Comparison of ENCODE assay signal across 8 cellular contexts in genomic region chr9:69036799-69037198, GRCh38. TPM values are rescaled to one million over a fixed set of nuclear protein-coding genes. Genes with fewer than 3 reads are reported as not detected.
DNase-seq lines count a peak whose midpoint lies in the region; ATAC-seq and TF ChIP-seq lines count a peak whose summit lies in the region.

No MANE protein-coding gene starts in this region.

- H3K9ac ChIP-seq in iPS-18a (ENCODE audit: low read length) = peak overlapping the region; percentile 83

- peak overlapping the region; percentile 99 for H3K4me3 ChIP-seq in iPS-18a (ENCODE audit: low read length)

- ATAC-seq in activated CD8-positive, alpha-beta T cell treated with anti-CD3 and anti-CD28 coated beads for 36 hours = no peak
- no peak for ATAC-seq in stimulated activated naive CD8-positive, alpha-beta T cell treated with anti-CD3 and anti-CD28 coated beads, Interleukin-15, amount 100 ng/mL, for 72 hours
- ATAC-seq in GM19324 (IDR thresholded peaks at IDR 0.05; ENCODE audit: low FRiP score, unreplicated experiment) = no peak

- CTCF ChIA-PET in activated CD8-positive, alpha-beta T cell treated with anti-CD3 and anti-CD28 coated beads for 36 hours (lab: Charles Lee) = interaction anchor here (1.0 to 2.2 kb wide), 9 partner anchors 9 to 341 kb away, joined by 3 to 14 read pairs (median 7); no protein-coding TSS in a partner anchor

- intact Hi-C loops in activated CD8-positive, alpha-beta T cell treated with anti-CD3 and anti-CD28 coated beads for 36 hours (cut with micrococcal nuclease) = loop anchor here (5.0 kb wide), 1 partner anchor 156 kb away; no protein-coding TSS in a partner anchor

- no peaks in the 10 kb centered on the region for H3K27me3 ChIP-seq in iPS-18a (ENCODE audit: control insufficient read depth, insufficient read depth, low read length)

- POLR2A ChIA-PET in activated CD8-positive, alpha-beta T cell treated with anti-CD3 and anti-CD28 coated beads for 36 hours (lab: Charles Lee) = interaction anchor here (0.6 kb wide), 1 partner anchor 216 kb away, joined by 3 read pairs; no protein-coding TSS in a partner anchor

- no peaks in the 10 kb centered on the region for H3K9me3 Mint-ChIP-seq in T-helper 1 cell treated with Interleukin-12 subunit alpha and Interleukin-12 subunit beta and Interleukin-4 antibody, amounts not matched to agents 30 μg/mL and 1 μg/mL, for 36 hours
- no peaks in the 10 kb centered on the region for H3K9me3 Mint-ChIP-seq in activated CD8-positive, alpha-beta T cell treated with anti-CD3 and anti-CD28 coated beads for 36 hours
- no peaks in the 10 kb centered on the region for H3K9me3 Mint-ChIP-seq in stimulated activated naive CD8-positive, alpha-beta T cell treated with anti-CD3 and anti-CD28 coated beads, Interleukin-15, amount 100 ng/mL, for 72 hours

- peak overlapping the region; percentile 88 for H3K27ac Mint-ChIP-seq in T-helper 1 cell treated with Interleukin-12 subunit alpha and Interleukin-12 subunit beta and Interleukin-4 antibody, amounts not matched to agents 30 μg/mL and 1 μg/mL, for 36 hours
- peak overlapping the region; percentile 93 for H3K27ac Mint-ChIP-seq in activated CD8-positive, alpha-beta T cell treated with anti-CD3 and anti-CD28 coated beads for 36 hours
- H3K27ac Mint-ChIP-seq in stimulated activated naive CD8-positive, alpha-beta T cell treated with anti-CD3 and anti-CD28 coated beads, Interleukin-15, amount 100 ng/mL, for 72 hours = peak overlapping the region; percentile 61 to 91

- TF ChIP-seq CTCF in activated CD8-positive, alpha-beta T cell treated with anti-CD3 and anti-CD28 coated beads for 36 hours (IDR thresholded peaks at IDR 0.05) = no peak

- peaks cover 8% of the 10 kb centered on the region for H3K36me3 Mint-ChIP-seq in T-helper 1 cell treated with Interleukin-12 subunit alpha and Interleukin-12 subunit beta and Interleukin-4 antibody, amounts not matched to agents 30 μg/mL and 1 μg/mL, for 36 hours (ENCODE audit: low read depth)
- H3K36me3 Mint-ChIP-seq in activated CD8-positive, alpha-beta T cell treated with anti-CD3 and anti-CD28 coated beads for 36 hours (ENCODE audit: low read depth) = peaks cover 8% of the 10 kb centered on the region

- no peaks in the 10 kb centered on the region for H3K9me3 ChIP-seq in iPS-18a (ENCODE audit: control insufficient read depth, low read depth, low read length)

- DNase-seq in T-helper 1 cell (no peak), NCI-H146 treated with DMSO at 0.1 percent for 48 hours (lab: John Stamatoyannopoulos, UW; ENCODE audit: unreplicated experiment) (no peak), RPMI8226 (no peak)
- no peak for DNase-seq in activated CD8-positive, alpha-beta T cell treated with anti-CD3 and anti-CD28 coated beads for 36 hours
- no peak for DNase-seq in stimulated activated naive CD8-positive, alpha-beta T cell treated with anti-CD3 and anti-CD28 coated beads, Interleukin-15, amount 100 ng/mL, for 72 hours

- H3K4me3 Mint-ChIP-seq in T-helper 1 cell treated with Interleukin-12 subunit alpha and Interleukin-12 subunit beta and Interleukin-4 antibody, amounts not matched to agents 30 μg/mL and 1 μg/mL, for 36 hours = peak overlapping the region; percentile 92
- peak overlapping the region; percentile 95 for H3K4me3 Mint-ChIP-seq in activated CD8-positive, alpha-beta T cell treated with anti-CD3 and anti-CD28 coated beads for 36 hours
- H3K4me3 Mint-ChIP-seq in stimulated activated naive CD8-positive, alpha-beta T cell treated with anti-CD3 and anti-CD28 coated beads, Interleukin-15, amount 100 ng/mL, for 72 hours = peak overlapping the region; percentile 96 to 97

- no peak overlapping the region for H3K27ac ChIP-seq in iPS-18a (ENCODE audit: low read length)

- no peaks in the 10 kb centered on the region for H3K36me3 ChIP-seq in iPS-18a (ENCODE audit: control insufficient read depth, low read depth, low read length)

- no peaks in the 10 kb centered on the region for H3K27me3 Mint-ChIP-seq in T-helper 1 cell treated with Interleukin-12 subunit alpha and Interleukin-12 subunit beta and Interleukin-4 antibody, amounts not matched to agents 30 μg/mL and 1 μg/mL, for 36 hours (ENCODE audit: low read depth)
- no peaks in the 10 kb centered on the region for H3K27me3 Mint-ChIP-seq in activated CD8-positive, alpha-beta T cell treated with anti-CD3 and anti-CD28 coated beads for 36 hours
- no peaks in the 10 kb centered on the region for H3K27me3 Mint-ChIP-seq in stimulated activated naive CD8-positive, alpha-beta T cell treated with anti-CD3 and anti-CD28 coated beads, Interleukin-15, amount 100 ng/mL, for 72 hours

- peaks cover 8% of the 10 kb centered on the region for H3K4me1 ChIP-seq in iPS-18a (ENCODE audit: control insufficient read depth, low read depth, low read length)

- peaks cover 8% of the 10 kb centered on the region for H3K4me1 Mint-ChIP-seq in T-helper 1 cell treated with Interleukin-12 subunit alpha and Interleukin-12 subunit beta and Interleukin-4 antibody, amounts not matched to agents 30 μg/mL and 1 μg/mL, for 36 hours (ENCODE audit: low read depth)
- H3K4me1 Mint-ChIP-seq in activated CD8-positive, alpha-beta T cell treated with anti-CD3 and anti-CD28 coated beads for 36 hours (ENCODE audit: low read depth) = peaks cover 16% of the 10 kb centered on the region
- H3K4me1 Mint-ChIP-seq in stimulated activated naive CD8-positive, alpha-beta T cell treated with anti-CD3 and anti-CD28 coated beads, Interleukin-15, amount 100 ng/mL, for 72 hours = peaks cover 16% of the 10 kb centered on the region

RNA-seq across cellular contexts. Expression of gene FXN, which starts 1.2 kb away (rescaled TPM):
- total RNA-seq in activated CD8-positive, alpha-beta T cell treated with anti-CD3 and anti-CD28 coated beads for 36 hours = 10 to 100 TPM; 21.0 to 21.8 TPM

RNA-seq across cellular contexts. Expression of gene PRKACG, which starts 22.9 kb away (rescaled TPM):
- total RNA-seq in activated CD8-positive, alpha-beta T cell treated with anti-CD3 and anti-CD28 coated beads for 36 hours = not detected
